ENCODE assay signal across 17 cellular contexts in the genomic region with DNA sequence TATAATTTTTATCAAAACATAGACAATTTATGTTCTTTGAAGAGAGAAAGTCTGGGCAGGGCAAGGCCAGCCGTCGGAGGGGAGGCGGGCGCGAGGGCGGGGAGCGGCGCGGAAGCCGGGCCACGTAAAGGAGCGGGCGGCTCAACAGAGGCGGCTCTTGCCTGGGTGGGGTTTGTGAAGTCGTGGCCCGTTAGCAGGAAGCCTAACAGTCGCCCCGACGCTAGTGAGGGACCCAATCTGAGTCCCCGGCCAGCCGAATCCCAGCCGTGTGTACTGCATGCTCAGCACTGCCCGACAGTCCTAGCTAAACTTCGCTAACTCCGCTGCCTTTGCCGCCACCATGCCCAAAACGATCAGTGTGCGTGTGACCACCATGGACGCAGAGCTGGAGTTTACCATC.
DNase-seq lines count a peak whose midpoint lies in the region; ATAC-seq, FAIRE-seq and TF ChIP-seq lines count a peak whose summit lies in the region.
"Had no signal": no experiment of that assay in that cellular context is flagged by ENCODE, and none has a peak within 500 bp of the region (broad histone marks: within the 10 kb centered on the region; RNA-seq: fewer than 3 reads in every experiment).

No MANE protein-coding gene starts in this region.

- WGBS in K562 (ENCODE audit: insufficient coverage, low coverage, missing lambda C conversion rate), result 2% methylated on average over 24 of the region's 29 CpGs
- 96% methylated on average over 29 of the region's 29 CpGs for WGBS in prostate gland
- 91 to 96% (median 94%) methylated on average over 28 to 29 of the region's 29 CpGs for WGBS in stomach, 5 donors

- H3K9me3 ChIP-seq in K562 (replicated peaks; ENCODE audit: control insufficient read depth, insufficient read depth, low read depth, low read length) (no peaks in the 10 kb centered on the region), prostate gland (no peaks in the 10 kb centered on the region), stomach (peaks cover 0 to 19% (median 11%) of the 10 kb centered on the region in 4 donors)

- DNase-seq in activated CD8-positive, alpha-beta memory T cell treated with anti-CD3 and anti-CD28 coated beads, Interleukin-2, amount 10 ng/mL, durations not matched to agents 7 days and 5 days, result no peak
- no peak for DNase-seq in activated CD8-positive, alpha-beta memory T cell treated with anti-CD3 and anti-CD28 coated beads for 24 hours
- no peak for DNase-seq in K562 (ENCODE audit: extremely low read depth in 1 of 4, low spot score in 3 of 4)
- no peak for DNase-seq in natural killer cell
- DNase-seq in urothelium cell line (ENCODE audit: low spot score), result no peak
- no peak for DNase-seq in prostate gland (ENCODE audit: low spot score)
- no peak for DNase-seq in stomach
- DNase-seq: 8988T; AML-193; CD4-positive, alpha-beta T cell; DMS79; H7 had no signal

- no peaks in the 10 kb centered on the region for H4K20me1 ChIP-seq in K562 (replicated peaks; ENCODE audit: control insufficient read depth, insufficient read depth, low read length)
- H4K20me1 ChIP-seq: BLaER1 treated with 17β-estradiol and CSF1 and Interleukin-3, amounts not matched to agents 10 nM and 100 nM had no signal

- TF ChIP-seq POLR2A in K562 (conservative IDR thresholded peaks at IDR 0.05), result no peak
- no peak for TF ChIP-seq POLR2A in prostate gland (IDR thresholded peaks at IDR 0.05)
- no peak for TF ChIP-seq POLR2A in GM18505 (IDR thresholded peaks at IDR 0.05; ENCODE audit: borderline replicate concordance, extremely low read depth, insufficient read depth, insufficient read length)
- TF ChIP-seq POLR2A in stomach (IDR thresholded peaks at IDR 0.05), result no peak

- no peaks in the 10 kb centered on the region for H3K9me1 ChIP-seq in K562 (ENCODE audit: control insufficient read depth, insufficient read depth, low read length)

- TF ChIP-seq EP300 in K562 (IDR thresholded peaks at IDR 0.05; ENCODE audit: low read length), result no peak
- no peak for TF ChIP-seq EP300 in stomach (IDR thresholded peaks at IDR 0.05)

- H3K4me3 ChIP-seq in K562 (no peak overlapping the region), prostate gland (no peak overlapping the region), stomach (no peak overlapping the region)
- H3K4me3 ChIP-seq: BLaER1 treated with 17β-estradiol and CSF1 and Interleukin-3, amounts not matched to agents 10 nM and 100 nM; GM23338 had no signal

- TF ChIP-seq RAD21 in K562 (CRISPR knock-in tag; conservative IDR thresholded peaks at IDR 0.05 in 1 of 2, IDR thresholded peaks at IDR 0.05 in 1 of 2), result no peak

- no peaks in the 10 kb centered on the region for H3K27me3 Mint-ChIP-seq in activated CD8-positive, alpha-beta memory T cell treated with anti-CD3 and anti-CD28 coated beads, Interleukin-2, amount 10 ng/mL, durations not matched to agents 7 days and 5 days
- H3K27me3 Mint-ChIP-seq in natural killer cell (ENCODE audit: low read depth in 2 of 2), result no peaks in the 10 kb centered on the region
- H3K27me3 Mint-ChIP-seq: CD4-positive, alpha-beta T cell had no signal

- peak; percentile 56 for FAIRE-seq in K562 (lab: Jason Lieb, UNC)
- peak; percentile 52 for FAIRE-seq in urothelium cell line (lab: Jason Lieb, UNC)
- FAIRE-seq: GM12891 had no signal

- in situ Hi-C loops in K562 (cut with MboI), result no loop called here

- no peaks in the 10 kb centered on the region for H3K4me1 ChIP-seq in K562 (replicated peaks in 1 of 2; ENCODE audit: control insufficient read depth in 2 of 2, insufficient read depth in 2 of 2, low read length in 2 of 2)
- H3K4me1 ChIP-seq in prostate gland (replicated peaks), result no peaks in the 10 kb centered on the region
- H3K4me1 ChIP-seq in stomach, result no peaks in the 10 kb centered on the region

- TF ChIP-seq CTCF in K562 (IDR thresholded peaks at IDR 0.05 in 2 of 3, conservative IDR thresholded peaks at IDR 0.05 in 1 of 3; ENCODE audit: insufficient read depth in 2 of 3, low read depth in 1 of 3, low read length in 3 of 3), result no peak
- no peak for TF ChIP-seq CTCF in natural killer cell (IDR thresholded peaks at IDR 0.05)
- TF ChIP-seq CTCF in prostate gland (IDR thresholded peaks at IDR 0.05), result no peak
- TF ChIP-seq CTCF in stomach (IDR thresholded peaks at IDR 0.05), result no peak

- ATAC-seq in activated CD8-positive, alpha-beta memory T cell treated with anti-CD3 and anti-CD28 coated beads, Interleukin-2, amount 10 ng/mL, durations not matched to agents 7 days and 5 days, result peak; percentile 57
- ATAC-seq in K562 (no peak), natural killer cell (peak in 2 of 3 donors; percentile 47 to 62), GM18505 (IDR thresholded peaks at IDR 0.05; ENCODE audit: unreplicated experiment) (no peak)
- ATAC-seq: GM23338 had no signal

- no peak overlapping the region for H3K27ac ChIP-seq in K562 (ENCODE audit: extremely low read depth, low read depth, low read length)
- H3K27ac ChIP-seq in prostate gland, result no peak overlapping the region
- H3K27ac ChIP-seq in stomach, result no peak overlapping the region
- H3K27ac ChIP-seq: BLaER1 treated with 17β-estradiol and CSF1 and Interleukin-3, amounts not matched to agents 10 nM and 100 nM; HL-60 had no signal

- no peak overlapping the region for H3K4me2 ChIP-seq in K562 (ENCODE audit: insufficient read depth, low read length)
- H3K4me2 ChIP-seq: BLaER1 treated with 17β-estradiol and CSF1 and Interleukin-3, amounts not matched to agents 10 nM and 100 nM; GM23338 had no signal

- no peak overlapping the region for H3K9ac ChIP-seq in K562 (ENCODE audit: insufficient read depth in 1 of 2, low read depth in 2 of 2, low read length in 2 of 2)
- H3K9ac ChIP-seq: BLaER1 treated with 17β-estradiol and CSF1 and Interleukin-3, amounts not matched to agents 10 nM and 100 nM had no signal

- no peak overlapping the region for H3K27ac Mint-ChIP-seq in activated CD8-positive, alpha-beta memory T cell treated with anti-CD3 and anti-CD28 coated beads, Interleukin-2, amount 10 ng/mL, durations not matched to agents 7 days and 5 days
- no peak overlapping the region for H3K27ac Mint-ChIP-seq in natural killer cell
- H3K27ac Mint-ChIP-seq: CD4-positive, alpha-beta T cell; GM23338 had no signal

- H3K4me1 Mint-ChIP-seq in activated CD8-positive, alpha-beta memory T cell treated with anti-CD3 and anti-CD28 coated beads, Interleukin-2, amount 10 ng/mL, durations not matched to agents 7 days and 5 days, result no peaks in the 10 kb centered on the region
- H3K4me1 Mint-ChIP-seq in natural killer cell, result no peaks in the 10 kb centered on the region
- H3K4me1 Mint-ChIP-seq: GM23338 had no signal

- no TSS peak for BruUV-seq in K562 (replicated peaks; lab: Mats Ljungman, UMichigan)

- H3K27me3 ChIP-seq in K562 (ENCODE audit: control insufficient read depth in 2 of 2, insufficient read depth in 2 of 2, low read length in 2 of 2) (no peaks in the 10 kb centered on the region), prostate gland (replicated peaks; ENCODE audit: insufficient read depth) (no peaks in the 10 kb centered on the region), stomach (no peaks in the 10 kb centered on the region)
- H3K27me3 ChIP-seq: BLaER1 treated with 17β-estradiol and CSF1 and Interleukin-3, amounts not matched to agents 10 nM and 100 nM had no signal

- H3K36me3 Mint-ChIP-seq in activated CD8-positive, alpha-beta memory T cell treated with anti-CD3 and anti-CD28 coated beads, Interleukin-2, amount 10 ng/mL, durations not matched to agents 7 days and 5 days, result no peaks in the 10 kb centered on the region
- H3K36me3 Mint-ChIP-seq in natural killer cell, result peaks cover 11% of the 10 kb centered on the region

- no peak overlapping the region for H3K4me3 Mint-ChIP-seq in activated CD8-positive, alpha-beta memory T cell treated with anti-CD3 and anti-CD28 coated beads, Interleukin-2, amount 10 ng/mL, durations not matched to agents 7 days and 5 days
- no peak overlapping the region for H3K4me3 Mint-ChIP-seq in natural killer cell
- H3K4me3 Mint-ChIP-seq: CD4-positive, alpha-beta T cell; GM23338 had no signal

- CTCF ChIA-PET in activated CD8-positive, alpha-beta memory T cell treated with anti-CD3 and anti-CD28 coated beads, Interleukin-2, amount 10 ng/mL, durations not matched to agents 7 days and 5 days (lab: Charles Lee), result no interaction called here
- CTCF ChIA-PET in K562 (lab: Yijun Ruan, JAX; ENCODE audit: low intra/inter-chr PET ratio), result no interaction called here

- H2AFZ ChIP-seq in K562 (ENCODE audit: low read depth, low read length), result no peak overlapping the region
- H2AFZ ChIP-seq: GM23338 had no signal

- POLR2A ChIA-PET in K562 (lab: Yijun Ruan, JAX), result no interaction called here

- H3K9me3 Mint-ChIP-seq in activated CD8-positive, alpha-beta memory T cell treated with anti-CD3 and anti-CD28 coated beads, Interleukin-2, amount 10 ng/mL, durations not matched to agents 7 days and 5 days (ENCODE audit: low read depth), result peaks cover 9% of the 10 kb centered on the region
- peaks cover 5 to 25% of the 10 kb centered on the region in 2 donors for H3K9me3 Mint-ChIP-seq in natural killer cell
- H3K9me3 Mint-ChIP-seq: GM23338 had no signal

- H3K36me3 ChIP-seq in K562 (ENCODE audit: control insufficient read depth, insufficient read depth, low read length) (no peaks in the 10 kb centered on the region), prostate gland (no peaks in the 10 kb centered on the region), stomach (no peaks in the 10 kb centered on the region)
- H3K36me3 ChIP-seq: BLaER1 treated with 17β-estradiol and CSF1 and Interleukin-3, amounts not matched to agents 10 nM and 100 nM had no signal

- intact Hi-C loops in K562 (cut with micrococcal nuclease) (no loop called here), natural killer cell (cut with micrococcal nuclease) (no loop called here), prostate gland (cut with DNase I) (no loop called here), stomach (cut with DNase I; ENCODE audit: low total_unique reads) (no loop called here)

- no peaks in the 10 kb centered on the region for H3K79me2 ChIP-seq in K562 (ENCODE audit: control insufficient read depth, insufficient read depth, low read length)

TF ChIP-seq in K562, 482 proteins besides CTCF, POLR2A, EP300 and RAD21 (continues in another document):
- TF ChIP-seq ZNF785 (CRISPR knock-in tag; IDR thresholded peaks at IDR 0.05), result no peak
- TF ChIP-seq TCF3 (CRISPR knock-in tag; IDR thresholded peaks at IDR 0.05), result no peak
- no peak for TF ChIP-seq CHCHD3 (CRISPR knock-in tag; IDR thresholded peaks at IDR 0.05)
- TF ChIP-seq HMG20A (CRISPR knock-in tag; conservative IDR thresholded peaks at IDR 0.05), result no peak
- no peak for TF ChIP-seq NR1H2 (CRISPR knock-in tag; IDR thresholded peaks at IDR 0.05)

Comparison
In these comparisons a context has a peak if more than half of its experiments do, and no peak if none do; other contexts are left out.
1. ATAC-seq: peak in activated CD8-positive, alpha-beta memory T cell treated with anti-CD3 and anti-CD28 coated beads, Interleukin-2, amount 10 ng/mL, durations not matched to agents 7 days and 5 days (single experiment) and natural killer cell (2 of 3); none in K562 (single experiment) and GM18505 (single experiment).